ENCODE assay signal across 26 cellular contexts in the genomic region with DNA sequence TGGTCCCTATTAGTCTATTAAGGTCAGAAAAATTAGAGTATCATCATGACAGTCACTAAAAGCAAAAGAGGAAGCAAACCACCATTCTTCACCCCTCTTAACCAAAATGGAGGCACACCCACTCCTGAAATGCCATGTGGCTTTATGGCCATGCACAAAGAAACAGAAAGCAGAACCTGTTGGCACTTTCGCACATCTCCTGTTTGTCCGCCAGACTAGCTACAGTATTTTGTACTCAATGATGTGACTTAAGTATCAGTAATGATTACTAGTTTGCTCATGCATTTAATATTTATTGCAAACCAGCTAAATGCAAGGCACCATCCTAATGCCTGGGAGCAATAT.
DNase-seq lines count a peak whose midpoint lies in the region; ATAC-seq and TF ChIP-seq lines count a peak whose summit lies in the region.
"Had no signal": no experiment of that assay in that cellular context is flagged by ENCODE, and none has a peak within 500 bp of the region (broad histone marks: within the 10 kb centered on the region; RNA-seq: fewer than 3 reads in every experiment).

No MANE protein-coding gene starts in this region.

- peak; percentile 85 for DNase-seq in MV-4-11 (lab: John Stamatoyannopoulos, UW)
- no peak for DNase-seq in NCI-H1092 treated with DMSO at 0.1 percent for 48 hours (lab: John Stamatoyannopoulos, UW)
- no peak for DNase-seq in CD8-positive, alpha-beta T cell
- DNase-seq in CD4-positive, alpha-beta T cell: no peak
- DNase-seq: activated CD8-positive, alpha-beta T cell treated with anti-CD3 and anti-CD28 coated beads for 36 hours; activated gamma-delta T cell; dorsolateral prefrontal cortex; H9; heart left ventricle; left cardiac atrium; mammary epithelial cell; NCI-H2171; NCI-H524; psoas muscle; Right ventricle myocardium superior; stimulated activated CD4-positive, alpha-beta T cell treated with anti-CD3 and anti-CD28 coated beads, Interleukin-15, amount 100 ng/mL, for 24 hours; stomach; T-helper 9 cell had no signal

- no peak overlapping the region for H3K27ac Mint-ChIP-seq in CD8-positive, alpha-beta T cell
- no peak overlapping the region for H3K27ac Mint-ChIP-seq in CD4-positive, alpha-beta T cell
- H3K27ac Mint-ChIP-seq: activated CD8-positive, alpha-beta T cell treated with anti-CD3 and anti-CD28 coated beads for 36 hours; CD14-positive monocyte; H9 had no signal

- ATAC-seq in GM18517 (IDR thresholded peaks at IDR 0.05; ENCODE audit: unreplicated experiment) (peak; percentile 68), GM21723 (IDR thresholded peaks at IDR 0.05; ENCODE audit: unreplicated experiment) (peak; percentile 48), GM21786 (IDR thresholded peaks at IDR 0.05; ENCODE audit: unreplicated experiment) (no peak)
- ATAC-seq in CD8-positive, alpha-beta T cell: no peak
- ATAC-seq in CD4-positive, alpha-beta T cell (ENCODE audit: poor library complexity): no peak
- ATAC-seq: activated CD4-positive, CD25-positive, alpha-beta regulatory T cell treated with anti-CD3 and anti-CD28 coated beads, Interleukin-2, amount 50 U/mL, for 24 hours; activated CD8-positive, alpha-beta T cell treated with anti-CD3 and anti-CD28 coated beads for 36 hours; heart left ventricle; left cardiac atrium; psoas muscle had no signal

- H3K27ac ChIP-seq in CD8-positive, alpha-beta T cell (ENCODE audit: low read depth, low read length): no peak overlapping the region
- no peak overlapping the region for H3K27ac ChIP-seq in CD4-positive, alpha-beta T cell (ENCODE audit: low read depth, low read length)
- H3K27ac ChIP-seq: dorsolateral prefrontal cortex, heart left ventricle, psoas muscle, stomach, tibial nerve had no signal

- H3K27me3 Mint-ChIP-seq in CD8-positive, alpha-beta T cell (ENCODE audit: low read depth): peaks cover 12% of the 10 kb centered on the region
- H3K27me3 Mint-ChIP-seq in CD4-positive, alpha-beta T cell: peaks cover 20% of the 10 kb centered on the region

- no peak for TF ChIP-seq CTCF in CD8-positive, alpha-beta T cell (IDR thresholded peaks at IDR 0.05)
- TF ChIP-seq CTCF in CD4-positive, alpha-beta T cell (IDR thresholded peaks at IDR 0.05): no peak

- H3K4me3 ChIP-seq in endocrine pancreas (ENCODE audit: control insufficient read depth, insufficient read depth, low read length): peak overlapping the region; percentile 48
- H3K4me3 ChIP-seq in CD8-positive, alpha-beta T cell (ENCODE audit: low read depth, low read length): no peak overlapping the region
- H3K4me3 ChIP-seq: dorsolateral prefrontal cortex, heart left ventricle, psoas muscle, stomach, tibial nerve had no signal

- H3K9me3 Mint-ChIP-seq in CD8-positive, alpha-beta T cell: no peaks in the 10 kb centered on the region
- no peaks in the 10 kb centered on the region for H3K9me3 Mint-ChIP-seq in CD4-positive, alpha-beta T cell
- H3K9me3 Mint-ChIP-seq: activated CD8-positive, alpha-beta T cell treated with anti-CD3 and anti-CD28 coated beads for 36 hours; CD14-positive monocyte; central memory CD8-positive, alpha-beta T cell; H9 had no signal

- H3K9ac ChIP-seq in endocrine pancreas (ENCODE audit: control insufficient read depth, insufficient read depth, low read length): no peak overlapping the region

- intact Hi-C loops in CD8-positive, alpha-beta T cell (cut with DNase I, micrococcal nuclease): no loop called here
- intact Hi-C loops in CD4-positive, alpha-beta T cell (cut with DNase I, micrococcal nuclease): no loop called here

- H3K36me3 Mint-ChIP-seq in CD8-positive, alpha-beta T cell: no peaks in the 10 kb centered on the region
- no peaks in the 10 kb centered on the region for H3K36me3 Mint-ChIP-seq in CD4-positive, alpha-beta T cell (ENCODE audit: low read depth)
- H3K36me3 Mint-ChIP-seq: CD14-positive monocyte had no signal

- H3K9me3 ChIP-seq in endocrine pancreas (ENCODE audit: control insufficient read depth, low read length): no peaks in the 10 kb centered on the region
- H3K9me3 ChIP-seq in CD8-positive, alpha-beta T cell (ENCODE audit: low read length): no peaks in the 10 kb centered on the region
- H3K9me3 ChIP-seq in CD4-positive, alpha-beta T cell (ENCODE audit: control insufficient read depth, low read length): no peaks in the 10 kb centered on the region
- H3K9me3 ChIP-seq: heart left ventricle, psoas muscle, stomach, tibial nerve had no signal

- H3K4me1 Mint-ChIP-seq in CD8-positive, alpha-beta T cell (ENCODE audit: low read depth): no peaks in the 10 kb centered on the region
- no peaks in the 10 kb centered on the region for H3K4me1 Mint-ChIP-seq in CD4-positive, alpha-beta T cell (ENCODE audit: low read depth)

- no peaks in the 10 kb centered on the region for H3K36me3 ChIP-seq in endocrine pancreas (ENCODE audit: control insufficient read depth, insufficient read depth, low read length)
- no peaks in the 10 kb centered on the region for H3K36me3 ChIP-seq in CD8-positive, alpha-beta T cell (ENCODE audit: insufficient read depth, low read length)
- H3K36me3 ChIP-seq: heart left ventricle, stomach, tibial nerve had no signal

- POLR2A ChIA-PET in CD8-positive, alpha-beta T cell (lab: Charles Lee): no interaction called here
- POLR2A ChIA-PET in CD4-positive, alpha-beta T cell (lab: Charles Lee): no interaction called here

- H3K4me3 Mint-ChIP-seq in CD8-positive, alpha-beta T cell: no peak overlapping the region
- H3K4me3 Mint-ChIP-seq in CD4-positive, alpha-beta T cell: no peak overlapping the region
- H3K4me3 Mint-ChIP-seq: activated CD8-positive, alpha-beta T cell treated with anti-CD3 and anti-CD28 coated beads for 36 hours; CD14-positive monocyte; central memory CD8-positive, alpha-beta T cell; H9 had no signal

- H3K4me1 ChIP-seq in endocrine pancreas (ENCODE audit: control insufficient read depth, insufficient read depth, low read length): peaks cover 15% of the 10 kb centered on the region
- H3K4me1 ChIP-seq in CD8-positive, alpha-beta T cell (ENCODE audit: insufficient read depth, low read length): no peaks in the 10 kb centered on the region
- H3K4me1 ChIP-seq: psoas muscle, stomach had no signal

- CTCF ChIA-PET in CD8-positive, alpha-beta T cell (lab: Charles Lee): no interaction called here
- CTCF ChIA-PET in CD4-positive, alpha-beta T cell (lab: Charles Lee): interaction anchor here (1.4 kb wide), 1 partner anchor 19 kb away, joined by 3 read pairs; no protein-coding TSS in a partner anchor

- no peaks in the 10 kb centered on the region for H3K27me3 ChIP-seq in endocrine pancreas (ENCODE audit: control insufficient read depth, insufficient read depth, low read length)
- no peaks in the 10 kb centered on the region for H3K27me3 ChIP-seq in CD8-positive, alpha-beta T cell (ENCODE audit: insufficient read depth, low read length)
- H3K27me3 ChIP-seq in CD4-positive, alpha-beta T cell (ENCODE audit: control insufficient read depth, insufficient read depth, low read length): no peaks in the 10 kb centered on the region
- H3K27me3 ChIP-seq: stomach, tibial nerve had no signal

Comparison
In these comparisons a context has a peak if more than half of its experiments do, and no peak if none do; other contexts are left out.
1. ATAC-seq: peak in GM18517 (single experiment) and GM21723 (single experiment); none in GM21786 (single experiment), CD8-positive, alpha-beta T cell (single experiment) and CD4-positive, alpha-beta T cell (single experiment).